18 cellular contexts compared by ENCODE assay signal in the genomic region with DNA sequence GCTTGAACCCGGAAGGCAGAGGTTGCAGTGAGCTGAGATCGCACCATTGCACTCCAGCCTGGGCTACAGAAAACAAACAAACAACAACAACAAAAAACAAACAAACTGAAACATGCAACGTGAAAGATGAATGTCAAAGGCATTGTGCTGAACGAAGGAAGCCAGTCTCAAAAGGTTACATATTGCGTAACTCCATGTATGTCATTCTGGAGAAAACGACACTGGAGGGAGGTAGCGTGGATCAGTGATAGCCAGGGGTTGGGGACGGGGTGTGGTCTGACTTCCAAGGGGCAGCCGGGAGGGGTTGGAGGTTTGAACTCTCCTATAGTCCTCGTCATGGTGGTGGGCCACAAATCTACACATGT. TPM values are rescaled to one million over a fixed set of nuclear protein-coding genes. Genes with fewer than 3 reads are reported as not detected.
DNase-seq lines count a peak whose midpoint lies in the region; ATAC-seq, FAIRE-seq and TF ChIP-seq lines count a peak whose summit lies in the region.
"Had no signal": no experiment of that assay in that cellular context is flagged by ENCODE, and none has a peak within 500 bp of the region (broad histone marks: within the 10 kb centered on the region; RNA-seq: fewer than 3 reads in every experiment).

No MANE protein-coding gene starts in this region.

- no peaks in the 10 kb centered on the region for H3K9me3 ChIP-seq in A549

- no peak for TF ChIP-seq CTCF in A549 (IDR thresholded peaks at IDR 0.05)

- no peak overlapping the region for H3K4me3 Mint-ChIP-seq in dendritic cell treated with granulocyte-macrophage colony-stimulating factor and Interleukin-4, amounts not matched to agents 40 ng/mL and 50 ng/mL, for 4 days
- H3K4me3 Mint-ChIP-seq in activated CD4-positive, alpha-beta T cell treated with anti-CD3 and anti-CD28 coated beads, Interleukin-2, amount 10 ng/mL, durations not matched to agents 7 days and 5 days: no peak overlapping the region
- H3K4me3 Mint-ChIP-seq in activated T-helper 2 cell treated with anti-CD3 and anti-CD28 coated beads, Interferon-gamma antibody, Interleukin-2, Interleukin-4, amounts not matched to agents 10 μg/mL and 5 μg/mL and 100 μg/mL, durations not matched to agents 14 hours and 24 hours and 36 hours (ENCODE audit: low read depth): no peak overlapping the region

- no peak for TF ChIP-seq EP300 in A549 (IDR thresholded peaks at IDR 0.05)

- no peak for TF ChIP-seq POLR2A in A549 (IDR thresholded peaks at IDR 0.05; ENCODE audit: low read length)

- no peaks in the 10 kb centered on the region for H3K27me3 Mint-ChIP-seq in dendritic cell treated with granulocyte-macrophage colony-stimulating factor and Interleukin-4, amounts not matched to agents 40 ng/mL and 50 ng/mL, for 4 days
- no peaks in the 10 kb centered on the region for H3K27me3 Mint-ChIP-seq in activated CD4-positive, alpha-beta T cell treated with anti-CD3 and anti-CD28 coated beads, Interleukin-2, amount 10 ng/mL, durations not matched to agents 7 days and 5 days
- H3K27me3 Mint-ChIP-seq in activated T-helper 2 cell treated with anti-CD3 and anti-CD28 coated beads, Interferon-gamma antibody, Interleukin-2, Interleukin-4, amounts not matched to agents 10 μg/mL and 5 μg/mL and 100 μg/mL, durations not matched to agents 14 hours and 24 hours and 36 hours (ENCODE audit: low read depth): no peaks in the 10 kb centered on the region

- intact Hi-C loops in dendritic cell treated with granulocyte-macrophage colony-stimulating factor and Interleukin-4, amounts not matched to agents 40 ng/mL and 50 ng/mL, for 4 days (cut with micrococcal nuclease): no loop called here
- intact Hi-C loops in activated T-helper 2 cell treated with anti-CD3 and anti-CD28 coated beads, Interferon-gamma antibody, Interleukin-2, Interleukin-4, amounts not matched to agents 10 μg/mL and 5 μg/mL and 100 μg/mL, durations not matched to agents 14 hours and 24 hours and 36 hours (cut with micrococcal nuclease): no loop called here

- no peaks in the 10 kb centered on the region for H3K4me1 ChIP-seq in A549

- ATAC-seq in A549: no peak
- no peak for ATAC-seq in HG03139 (IDR thresholded peaks at IDR 0.05; ENCODE audit: unreplicated experiment)

- no peak for DNase-seq in A549 (ENCODE audit: low read depth in 1 of 2, low spot score in 1 of 2)
- DNase-seq in H4 (ENCODE audit: low spot score): peak; percentile 1
- peak; percentile 54 for DNase-seq in NCI-H460 (ENCODE audit: extremely low read depth, low read depth)
- no peak for DNase-seq in activated CD4-positive, alpha-beta T cell treated with anti-CD3 and anti-CD28 coated beads, Interleukin-2, amount 10 ng/mL, durations not matched to agents 7 days and 5 days
- DNase-seq in NCI-H1930 (lab: John Stamatoyannopoulos, UW): no peak
- DNase-seq in activated T-helper 2 cell treated with anti-CD3 and anti-CD28 coated beads, Interferon-gamma antibody, Interleukin-2, Interleukin-4, amounts not matched to agents 10 μg/mL and 5 μg/mL and 100 μg/mL, durations not matched to agents 14 hours and 24 hours and 36 hours (ENCODE audit: low spot score): no peak
- DNase-seq: COR-L47, HCEC 1CT, KBM-7, NCI-H1105, NCI-H187, NCI-H69, T-helper 1 cell had no signal

- FAIRE-seq in A549 (lab: Jason Lieb, UNC): no peak
- FAIRE-seq: HTR-8/SVneo had no signal

- no peaks in the 10 kb centered on the region for H3K36me3 Mint-ChIP-seq in dendritic cell treated with granulocyte-macrophage colony-stimulating factor and Interleukin-4, amounts not matched to agents 40 ng/mL and 50 ng/mL, for 4 days (ENCODE audit: low read depth)
- no peaks in the 10 kb centered on the region for H3K36me3 Mint-ChIP-seq in activated CD4-positive, alpha-beta T cell treated with anti-CD3 and anti-CD28 coated beads, Interleukin-2, amount 10 ng/mL, durations not matched to agents 7 days and 5 days (ENCODE audit: low read depth)
- no peaks in the 10 kb centered on the region for H3K36me3 Mint-ChIP-seq in activated T-helper 2 cell treated with anti-CD3 and anti-CD28 coated beads, Interferon-gamma antibody, Interleukin-2, Interleukin-4, amounts not matched to agents 10 μg/mL and 5 μg/mL and 100 μg/mL, durations not matched to agents 14 hours and 24 hours and 36 hours (ENCODE audit: low read depth)

- no peak overlapping the region for H3K27ac ChIP-seq in A549
- H3K27ac ChIP-seq: C4-2B, SK-N-MC had no signal

- H3K4me1 Mint-ChIP-seq in dendritic cell treated with granulocyte-macrophage colony-stimulating factor and Interleukin-4, amounts not matched to agents 40 ng/mL and 50 ng/mL, for 4 days (ENCODE audit: low read depth): peaks cover 21% of the 10 kb centered on the region
- no peaks in the 10 kb centered on the region for H3K4me1 Mint-ChIP-seq in activated CD4-positive, alpha-beta T cell treated with anti-CD3 and anti-CD28 coated beads, Interleukin-2, amount 10 ng/mL, durations not matched to agents 7 days and 5 days
- H3K4me1 Mint-ChIP-seq in activated T-helper 2 cell treated with anti-CD3 and anti-CD28 coated beads, Interferon-gamma antibody, Interleukin-2, Interleukin-4, amounts not matched to agents 10 μg/mL and 5 μg/mL and 100 μg/mL, durations not matched to agents 14 hours and 24 hours and 36 hours (ENCODE audit: low read depth): no peaks in the 10 kb centered on the region

- H3K9me3 Mint-ChIP-seq in dendritic cell treated with granulocyte-macrophage colony-stimulating factor and Interleukin-4, amounts not matched to agents 40 ng/mL and 50 ng/mL, for 4 days: no peaks in the 10 kb centered on the region
- no peaks in the 10 kb centered on the region for H3K9me3 Mint-ChIP-seq in activated CD4-positive, alpha-beta T cell treated with anti-CD3 and anti-CD28 coated beads, Interleukin-2, amount 10 ng/mL, durations not matched to agents 7 days and 5 days
- H3K9me3 Mint-ChIP-seq in activated T-helper 2 cell treated with anti-CD3 and anti-CD28 coated beads, Interferon-gamma antibody, Interleukin-2, Interleukin-4, amounts not matched to agents 10 μg/mL and 5 μg/mL and 100 μg/mL, durations not matched to agents 14 hours and 24 hours and 36 hours: no peaks in the 10 kb centered on the region

- CTCF ChIA-PET in A549 (lab: Yijun Ruan, JAX): no interaction called here
- CTCF ChIA-PET in activated CD4-positive, alpha-beta T cell treated with anti-CD3 and anti-CD28 coated beads, Interleukin-2, amount 10 ng/mL, durations not matched to agents 7 days and 5 days (lab: Charles Lee): interaction anchor here (0.6 kb wide), 1 partner anchor 517 kb away, joined by 3 read pairs; no protein-coding TSS in a partner anchor

- no peak for TF ChIP-seq RAD21 in A549 (conservative IDR thresholded peaks at IDR 0.05 in 1 of 2, IDR thresholded peaks at IDR 0.05 in 1 of 2)

- H3K4me2 ChIP-seq in A549: no peak overlapping the region

- 52% methylated on average over 10 of the region's 10 CpGs for WGBS in A549 (ENCODE audit: missing lambda C conversion rate)

- no peak overlapping the region for H3K4me3 ChIP-seq in A549
- H3K4me3 ChIP-seq: SK-N-MC had no signal

- peak overlapping the region; percentile 66 for H3K27ac Mint-ChIP-seq in dendritic cell treated with granulocyte-macrophage colony-stimulating factor and Interleukin-4, amounts not matched to agents 40 ng/mL and 50 ng/mL, for 4 days
- no peak overlapping the region for H3K27ac Mint-ChIP-seq in activated CD4-positive, alpha-beta T cell treated with anti-CD3 and anti-CD28 coated beads, Interleukin-2, amount 10 ng/mL, durations not matched to agents 7 days and 5 days
- H3K27ac Mint-ChIP-seq in activated T-helper 2 cell treated with anti-CD3 and anti-CD28 coated beads, Interferon-gamma antibody, Interleukin-2, Interleukin-4, amounts not matched to agents 10 μg/mL and 5 μg/mL and 100 μg/mL, durations not matched to agents 14 hours and 24 hours and 36 hours: no peak overlapping the region

- POLR2A ChIA-PET in A549 (lab: Yijun Ruan, JAX): no interaction called here
- POLR2A ChIA-PET in activated CD4-positive, alpha-beta T cell treated with anti-CD3 and anti-CD28 coated beads, Interleukin-2, amount 10 ng/mL, durations not matched to agents 7 days and 5 days (lab: Charles Lee): no interaction called here

RNA-seq across cellular contexts. Expression of a gene that starts 12.1 kb away (rescaled TPM):
- polyA plus RNA-seq in A549 (2011; rRNA removed): 36.8 and 37.9 TPM in 2 replicates
- polyA plus RNA-seq in A549 (2012; cell fraction: cytosol; rRNA removed): 47.4 and 56.6 TPM in 2 replicates
- 85.1 and 95.2 TPM in 2 replicates for polyA plus RNA-seq in A549 (2012; cell fraction: nucleus; rRNA removed)
- 44.3 to 48.7 TPM (median 46.0 TPM) in 3 replicates for polyA plus RNA-seq in A549 (2017; fragmentation: RNase III; extraction: RNeasy Plus Mini Kit Qiagen cat#74134 plus additional on column Dnase treatment)
- 22.7 and 29.4 TPM in 2 replicates for polyA minus RNA-seq in A549 (2011; rRNA and poly(A)+ RNA removed)
- total RNA-seq in H4 (2014; rRNA removed; shearing (Covaris generic)): 26.4 and 30.7 TPM in 2 replicates
- 27.2 and 32.3 TPM in 2 replicates for total RNA-seq in NCI-H460 (2014; rRNA removed; shearing (Covaris generic))
- polyA plus RNA-seq in NCI-H460 (2014; cell fraction: nucleus; rRNA removed): 68.9 and 75.1 TPM in 2 replicates
- total RNA-seq in activated CD4-positive, alpha-beta T cell treated with anti-CD3 and anti-CD28 coated beads, Interleukin-2, amount 10 ng/mL, durations not matched to agents 7 days and 5 days: 10 to 100 TPM; 41.0 to 42.5 TPM
- total RNA-seq in activated T-helper 2 cell treated with anti-CD3 and anti-CD28 coated beads, Interferon-gamma antibody, Interleukin-2, Interleukin-4, amounts not matched to agents 10 μg/mL and 5 μg/mL and 100 μg/mL, durations not matched to agents 14 hours and 24 hours and 36 hours: 54.0 and 58.9 TPM in 2 replicates

RNA-seq across cellular contexts. Expression of a gene that starts 40.6 kb away (rescaled TPM):
- not detected in 2 replicates for polyA plus RNA-seq in A549 (2011; rRNA removed)
- polyA plus RNA-seq in A549 (2012; cell fraction: cytosol; rRNA removed): not detected in 2 replicates
- polyA plus RNA-seq in A549 (2012; cell fraction: nucleus; rRNA removed): not detected in 2 replicates
- not detected in 3 replicates for polyA plus RNA-seq in A549 (2017; fragmentation: RNase III; extraction: RNeasy Plus Mini Kit Qiagen cat#74134 plus additional on column Dnase treatment)
- polyA minus RNA-seq in A549 (2011; rRNA and poly(A)+ RNA removed): under 0.01 TPM in 2 replicates
- total RNA-seq in H4 (2014; rRNA removed; shearing (Covaris generic)): not detected in 2 replicates
- not detected in 2 replicates for total RNA-seq in NCI-H460 (2014; rRNA removed; shearing (Covaris generic))
- not detected in 2 replicates for polyA plus RNA-seq in NCI-H460 (2014; cell fraction: nucleus; rRNA removed)
- 10 to 100 TPM in 1 of 2 experiments, not detected in 1; 27.2 TPM for total RNA-seq in activated CD4-positive, alpha-beta T cell treated with anti-CD3 and anti-CD28 coated beads, Interleukin-2, amount 10 ng/mL, durations not matched to agents 7 days and 5 days
- total RNA-seq in activated T-helper 2 cell treated with anti-CD3 and anti-CD28 coated beads, Interferon-gamma antibody, Interleukin-2, Interleukin-4, amounts not matched to agents 10 μg/mL and 5 μg/mL and 100 μg/mL, durations not matched to agents 14 hours and 24 hours and 36 hours: 44.0 and 58.7 TPM in 2 replicates

RNA-seq across cellular contexts. Expression of a gene that starts 55.9 kb away (rescaled TPM):
- polyA plus RNA-seq in A549 (2011; rRNA removed) (8.9 and 9.0 TPM in 2 replicates), A549 (2017; fragmentation: RNase III; extraction: RNeasy Plus Mini Kit Qiagen cat#74134 plus additional on column Dnase treatment) (12.4 to 15.3 TPM (median 15.0 TPM) in 3 replicates)
- polyA plus RNA-seq in A549 (2012; cell fraction: cytosol; rRNA removed): 9.7 and 13.0 TPM in 2 replicates
- polyA plus RNA-seq in A549 (2012; cell fraction: nucleus; rRNA removed): 25.7 and 37.1 TPM in 2 replicates
- 8.7 and 20.2 TPM in 2 replicates for polyA minus RNA-seq in A549 (2011; rRNA and poly(A)+ RNA removed)
- total RNA-seq in H4 (2014; rRNA removed; shearing (Covaris generic)): 2.5 TPM in 2 replicates
- total RNA-seq in NCI-H460 (2014; rRNA removed; shearing (Covaris generic)): 7.8 and 9.0 TPM in 2 replicates
- 3.1 and 11.3 TPM in 2 replicates for polyA plus RNA-seq in NCI-H460 (2014; cell fraction: nucleus; rRNA removed)
- 10 to 100 TPM; 40.1 to 47.4 TPM for total RNA-seq in activated CD4-positive, alpha-beta T cell treated with anti-CD3 and anti-CD28 coated beads, Interleukin-2, amount 10 ng/mL, durations not matched to agents 7 days and 5 days
- total RNA-seq in activated T-helper 2 cell treated with anti-CD3 and anti-CD28 coated beads, Interferon-gamma antibody, Interleukin-2, Interleukin-4, amounts not matched to agents 10 μg/mL and 5 μg/mL and 100 μg/mL, durations not matched to agents 14 hours and 24 hours and 36 hours: 37.4 and 43.3 TPM in 2 replicates

Comparison
In these comparisons a context has a peak if more than half of its experiments do, and no peak if none do; other contexts are left out.
1. DNase-seq: peak in H4 (single experiment) and NCI-H460 (single experiment); none in A549 (0 of 2), activated CD4-positive, alpha-beta T cell treated with anti-CD3 and anti-CD28 coated beads, Interleukin-2, amount 10 ng/mL, durations not matched to agents 7 days and 5 days (single experiment), NCI-H1930 (0 of 2) and activated T-helper 2 cell treated with anti-CD3 and anti-CD28 coated beads, Interferon-gamma antibody, Interleukin-2, Interleukin-4, amounts not matched to agents 10 μg/mL and 5 μg/mL and 100 μg/mL, durations not matched to agents 14 hours and 24 hours and 36 hours (single experiment).